ENCODE assay signal across 10 cellular contexts in the genomic region with DNA sequence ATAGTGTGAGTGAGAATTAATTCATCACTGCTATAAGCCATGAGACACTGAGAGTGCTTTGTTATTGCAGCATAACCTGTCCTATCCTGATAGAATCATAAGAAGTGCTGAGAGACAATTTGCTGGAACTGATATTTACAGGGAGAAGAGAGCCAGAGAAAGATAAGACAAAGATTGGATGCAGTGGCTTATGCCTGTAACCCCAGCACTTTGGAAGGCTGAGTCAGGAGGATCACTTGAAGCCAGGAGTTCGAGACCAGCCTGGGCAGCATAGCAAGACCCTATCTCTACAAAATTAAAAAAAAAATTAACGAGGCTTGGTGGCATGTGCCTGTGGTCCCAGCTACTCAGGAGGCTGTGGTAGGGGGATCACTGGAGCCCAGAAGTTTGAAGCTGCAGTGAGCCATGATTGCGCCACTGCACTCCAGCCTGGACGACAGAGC. TPM values are rescaled to one million over a fixed set of nuclear protein-coding genes. Genes with fewer than 3 reads are reported as not detected.
DNase-seq lines count a peak whose midpoint lies in the region; ATAC-seq and TF ChIP-seq lines count a peak whose summit lies in the region.
"Had no signal": no experiment of that assay in that cellular context is flagged by ENCODE, and none has a peak within 500 bp of the region (broad histone marks: within the 10 kb centered on the region; RNA-seq: fewer than 3 reads in every experiment).

No MANE protein-coding gene starts in this region.

- H3K27ac Mint-ChIP-seq in stimulated activated naive CD8-positive, alpha-beta T cell treated with anti-CD3 and anti-CD28 coated beads, Interleukin-15, Interleukin-2, amounts not matched to agents 100 ng/mL and 50 ng/mL, for 24 hours, result peak overlapping the region; percentile 95

- intact Hi-C loops in adrenal gland (cut with DNase I), result no loop called here

- H3K36me3 ChIP-seq in adrenal gland (replicated peaks in 1 of 2) (no peaks in the 10 kb centered on the region), muscle layer of colon (ENCODE audit: insufficient read depth, low read length) (no peaks in the 10 kb centered on the region), Karpas-422 (ENCODE audit: insufficient read depth, low read length) (no peaks in the 10 kb centered on the region)

- H3K4me3 ChIP-seq in adrenal gland (no peak overlapping the region), muscle layer of colon (ENCODE audit: low read depth in 1 of 2, low read length in 2 of 2) (peak overlapping the region in 1 of 2 donors; percentile 42), Karpas-422 (ENCODE audit: low read length) (no peak overlapping the region)

- no peaks in the 10 kb centered on the region for H3K27me3 ChIP-seq in adrenal gland
- H3K27me3 ChIP-seq in muscle layer of colon (ENCODE audit: control insufficient read depth in 1 of 2, insufficient read depth in 2 of 2, low read length in 2 of 2), result no peaks in the 10 kb centered on the region
- no peaks in the 10 kb centered on the region for H3K27me3 ChIP-seq in Karpas-422 (ENCODE audit: low read length)

- TF ChIP-seq CTCF in adrenal gland (IDR thresholded peaks at IDR 0.05), result no peak

- H3K9me3 Mint-ChIP-seq in stimulated activated naive CD8-positive, alpha-beta T cell treated with anti-CD3 and anti-CD28 coated beads, Interleukin-15, Interleukin-2, amounts not matched to agents 100 ng/mL and 50 ng/mL, for 24 hours, result no peaks in the 10 kb centered on the region

- no peaks in the 10 kb centered on the region for H3K9me2 ChIP-seq in Karpas-422 (replicated peaks; ENCODE audit: insufficient read depth, low read length)

- ATAC-seq in stimulated activated naive CD8-positive, alpha-beta T cell treated with anti-CD3 and anti-CD28 coated beads, Interleukin-15, Interleukin-2, amounts not matched to agents 100 U/mL and 50 U/mL, for 24 hours, result no peak
- no peak for ATAC-seq in HG02763 (IDR thresholded peaks at IDR 0.05; ENCODE audit: unreplicated experiment)
- no peak for ATAC-seq in GM18909 (IDR thresholded peaks at IDR 0.05; ENCODE audit: poor library complexity, unreplicated experiment)

- H3K9ac ChIP-seq in muscle layer of colon (ENCODE audit: low read length) (no peak overlapping the region), Karpas-422 (ENCODE audit: low read length) (no peak overlapping the region)

- H3K79me2 ChIP-seq in Karpas-422 (ENCODE audit: low read length), result no peaks in the 10 kb centered on the region

- H3K4me3 Mint-ChIP-seq in stimulated activated naive CD8-positive, alpha-beta T cell treated with anti-CD3 and anti-CD28 coated beads, Interleukin-15, Interleukin-2, amounts not matched to agents 100 ng/mL and 50 ng/mL, for 24 hours, result peak overlapping the region; percentile 67

- H4K20me1 ChIP-seq in Karpas-422 (ENCODE audit: insufficient read depth, low read depth, low read length), result no peaks in the 10 kb centered on the region

- peak overlapping the region; percentile 1 to 79 (median 38) for H3K27ac ChIP-seq in adrenal gland
- H3K27ac ChIP-seq in muscle layer of colon (ENCODE audit: low read depth, low read length), result peak overlapping the region; percentile 16
- H3K27ac ChIP-seq in Karpas-422 (ENCODE audit: low read length), result no peak overlapping the region

- no peak for TF ChIP-seq POLR2A in adrenal gland (IDR thresholded peaks at IDR 0.05)

- no peak for DNase-seq in stimulated activated naive CD8-positive, alpha-beta T cell treated with anti-CD3 and anti-CD28 coated beads, Interleukin-15, Interleukin-2, amounts not matched to agents 100 U/mL and 50 U/mL, for 24 hours
- DNase-seq in adrenal gland (no peak), Karpas-422 (no peak), activated gamma-delta T cell treated with Interleukin-2 at 50 U/mL for 16 hours (no peak)
- DNase-seq: COR-L47, NCI-H510A had no signal

- H3K4me1 ChIP-seq in adrenal gland (replicated peaks in 1 of 2), result peaks cover 8 to 45% of the 10 kb centered on the region in 2 donors
- peaks cover 21% of the 10 kb centered on the region for H3K4me1 ChIP-seq in muscle layer of colon (ENCODE audit: insufficient read depth, low read length)
- peaks cover 12% of the 10 kb centered on the region for H3K4me1 ChIP-seq in Karpas-422 (ENCODE audit: low read length)

- H3K4me2 ChIP-seq in Karpas-422 (ENCODE audit: low read depth, low read length, poor library complexity, severe bottlenecking), result no peak overlapping the region

- H2AFZ ChIP-seq in Karpas-422 (ENCODE audit: low read length), result no peak overlapping the region; the same call in 1 of the 2 replicates

- WGBS in adrenal gland, 4 donors, result 87 to 95% (median 90%) methylated on average over 4 of the region's 4 CpGs

- peaks cover 88% of the 10 kb centered on the region for H3K4me1 Mint-ChIP-seq in stimulated activated naive CD8-positive, alpha-beta T cell treated with anti-CD3 and anti-CD28 coated beads, Interleukin-15, Interleukin-2, amounts not matched to agents 100 ng/mL and 50 ng/mL, for 24 hours (ENCODE audit: low read depth)

- H3K27me3 Mint-ChIP-seq in stimulated activated naive CD8-positive, alpha-beta T cell treated with anti-CD3 and anti-CD28 coated beads, Interleukin-15, Interleukin-2, amounts not matched to agents 100 ng/mL and 50 ng/mL, for 24 hours, result no peaks in the 10 kb centered on the region

- H3K36me3 Mint-ChIP-seq in stimulated activated naive CD8-positive, alpha-beta T cell treated with anti-CD3 and anti-CD28 coated beads, Interleukin-15, Interleukin-2, amounts not matched to agents 100 ng/mL and 50 ng/mL, for 24 hours (ENCODE audit: low read depth), result no peaks in the 10 kb centered on the region

- H3K9me3 ChIP-seq in adrenal gland (replicated peaks in 1 of 3) (no peaks in the 10 kb centered on the region), muscle layer of colon (ENCODE audit: low read length) (no peaks in the 10 kb centered on the region), Karpas-422 (ENCODE audit: low read length) (no peaks in the 10 kb centered on the region)

RNA-seq across cellular contexts. Expression of a gene that starts 3.0 kb away (rescaled TPM):
- total RNA-seq in adrenal gland, result 10 to 100 TPM in 2 of 8 donors, 1 to 10 TPM in 6; 2.8 to 13.5 (median 7.8) TPM
- 10 to 100 TPM in 1 of 3 donors, 1 to 10 TPM in 2; 2.0 to 10.5 (median 2.4) TPM for polyA plus RNA-seq in adrenal gland
- total RNA-seq in Karpas-422 (2014; rRNA removed; shearing (Covaris generic); ENCODE audit: low replicate concordance), result 0.18 TPM in 1 of 2 replicates, not detected in the other
